1 cellular context compared by ENCODE assay signal in the genomic region with DNA sequence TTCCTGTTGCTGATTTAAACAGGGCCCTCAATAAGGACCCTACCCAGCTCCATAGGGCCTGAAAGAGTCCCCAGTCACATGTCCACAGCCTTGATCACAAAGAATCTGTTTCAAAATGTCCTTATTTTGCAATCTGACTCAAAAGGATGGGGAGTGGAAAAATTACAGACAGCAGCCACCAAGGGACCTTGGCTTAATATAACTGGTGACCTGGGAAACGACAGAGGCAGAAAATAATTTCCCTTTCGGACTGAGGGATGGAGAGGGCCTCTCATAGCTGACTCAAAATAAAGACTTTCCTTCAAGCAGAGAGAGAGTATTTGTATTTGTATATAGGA.
TF ChIP-seq lines count a peak whose summit lies in the region.

No MANE protein-coding gene starts in this region.

TF ChIP-seq in GM23338, 12 proteins besides CTCF, POLR2A, EP300 and RAD21 (continued from another document):
- TF ChIP-seq, protein P1, sequence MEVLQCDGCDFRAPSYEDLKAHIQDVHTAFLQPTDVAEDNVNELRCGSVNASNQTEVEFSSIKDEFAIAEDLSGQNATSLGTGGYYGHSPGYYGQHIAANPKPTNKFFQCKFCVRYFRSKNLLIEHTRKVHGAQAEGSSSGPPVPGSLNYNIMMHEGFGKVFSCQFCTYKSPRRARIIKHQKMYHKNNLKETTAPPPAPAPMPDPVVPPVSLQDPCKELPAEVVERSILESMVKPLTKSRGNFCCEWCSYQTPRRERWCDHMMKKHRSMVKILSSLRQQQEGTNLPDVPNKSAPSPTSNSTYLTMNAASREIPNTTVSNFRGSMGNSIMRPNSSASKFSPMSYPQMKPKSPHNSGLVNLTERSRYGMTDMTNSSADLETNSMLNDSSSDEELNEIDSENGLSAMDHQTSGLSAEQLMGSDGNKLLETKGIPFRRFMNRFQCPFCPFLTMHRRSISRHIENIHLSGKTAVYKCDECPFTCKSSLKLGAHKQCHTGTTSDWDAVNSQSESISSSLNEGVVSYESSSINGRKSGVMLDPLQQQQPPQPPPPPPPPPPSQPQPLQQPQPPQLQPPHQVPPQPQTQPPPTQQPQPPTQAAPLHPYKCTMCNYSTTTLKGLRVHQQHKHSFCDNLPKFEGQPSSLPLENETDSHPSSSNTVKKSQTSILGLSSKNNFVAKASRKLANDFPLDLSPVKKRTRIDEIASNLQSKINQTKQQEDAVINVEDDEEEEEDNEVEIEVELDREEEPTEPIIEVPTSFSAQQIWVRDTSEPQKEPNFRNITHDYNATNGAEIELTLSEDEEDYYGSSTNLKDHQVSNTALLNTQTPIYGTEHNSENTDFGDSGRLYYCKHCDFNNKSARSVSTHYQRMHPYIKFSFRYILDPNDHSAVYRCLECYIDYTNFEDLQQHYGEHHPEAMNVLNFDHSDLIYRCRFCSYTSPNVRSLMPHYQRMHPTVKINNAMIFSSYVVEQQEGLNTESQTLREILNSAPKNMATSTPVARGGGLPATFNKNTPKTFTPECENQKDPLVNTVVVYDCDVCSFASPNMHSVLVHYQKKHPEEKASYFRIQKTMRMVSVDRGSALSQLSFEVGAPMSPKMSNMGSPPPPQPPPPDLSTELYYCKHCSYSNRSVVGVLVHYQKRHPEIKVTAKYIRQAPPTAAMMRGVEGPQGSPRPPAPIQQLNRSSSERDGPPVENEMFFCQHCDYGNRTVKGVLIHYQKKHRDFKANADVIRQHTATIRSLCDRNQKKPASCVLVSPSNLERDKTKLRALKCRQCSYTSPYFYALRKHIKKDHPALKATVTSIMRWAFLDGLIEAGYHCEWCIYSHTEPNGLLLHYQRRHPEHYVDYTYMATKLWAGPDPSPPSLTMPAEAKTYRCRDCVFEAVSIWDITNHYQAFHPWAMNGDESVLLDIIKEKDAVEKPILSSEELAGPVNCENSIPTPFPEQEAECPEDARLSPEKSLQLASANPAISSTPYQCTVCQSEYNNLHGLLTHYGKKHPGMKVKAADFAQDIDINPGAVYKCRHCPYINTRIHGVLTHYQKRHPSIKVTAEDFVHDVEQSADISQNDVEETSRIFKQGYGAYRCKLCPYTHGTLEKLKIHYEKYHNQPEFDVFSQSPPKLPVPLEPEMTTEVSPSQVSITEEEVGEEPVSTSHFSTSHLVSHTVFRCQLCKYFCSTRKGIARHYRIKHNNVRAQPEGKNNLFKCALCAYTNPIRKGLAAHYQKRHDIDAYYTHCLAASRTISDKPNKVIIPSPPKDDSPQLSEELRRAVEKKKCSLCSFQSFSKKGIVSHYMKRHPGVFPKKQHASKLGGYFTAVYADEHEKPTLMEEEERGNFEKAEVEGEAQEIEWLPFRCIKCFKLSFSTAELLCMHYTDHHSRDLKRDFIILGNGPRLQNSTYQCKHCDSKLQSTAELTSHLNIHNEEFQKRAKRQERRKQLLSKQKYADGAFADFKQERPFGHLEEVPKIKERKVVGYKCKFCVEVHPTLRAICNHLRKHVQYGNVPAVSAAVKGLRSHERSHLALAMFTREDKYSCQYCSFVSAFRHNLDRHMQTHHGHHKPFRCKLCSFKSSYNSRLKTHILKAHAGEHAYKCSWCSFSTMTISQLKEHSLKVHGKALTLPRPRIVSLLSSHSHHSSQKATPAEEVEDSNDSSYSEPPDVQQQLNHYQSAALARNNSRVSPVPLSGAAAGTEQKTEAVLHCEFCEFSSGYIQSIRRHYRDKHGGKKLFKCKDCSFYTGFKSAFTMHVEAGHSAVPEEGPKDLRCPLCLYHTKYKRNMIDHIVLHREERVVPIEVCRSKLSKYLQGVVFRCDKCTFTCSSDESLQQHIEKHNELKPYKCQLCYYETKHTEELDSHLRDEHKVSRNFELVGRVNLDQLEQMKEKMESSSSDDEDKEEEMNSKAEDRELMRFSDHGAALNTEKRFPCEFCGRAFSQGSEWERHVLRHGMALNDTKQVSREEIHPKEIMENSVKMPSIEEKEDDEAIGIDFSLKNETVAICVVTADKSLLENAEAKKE (CRISPR knock-in tag; IDR thresholded peaks at IDR 0.05), result no peak
- TF ChIP-seq POLR2AphosphoS5 (IDR thresholded peaks at IDR 0.05; ENCODE audit: low read depth) (no peak), JUNB (IDR thresholded peaks at IDR 0.05; ENCODE audit: unreplicated experiment) (no peak), NANOG (IDR thresholded peaks at IDR 0.05; ENCODE audit: borderline replicate concordance) (no peak), ZNF331 (CRISPR knock-in tag; IDR thresholded peaks at IDR 0.05; ENCODE audit: low read depth) (no peak), CREB1 (CRISPR knock-in tag; IDR thresholded peaks at IDR 0.05; ENCODE audit: low read depth) (no peak), STAT1 (IDR thresholded peaks at IDR 0.05; ENCODE audit: unreplicated experiment) (no peak)
- TF ChIP-seq, protein P2, sequence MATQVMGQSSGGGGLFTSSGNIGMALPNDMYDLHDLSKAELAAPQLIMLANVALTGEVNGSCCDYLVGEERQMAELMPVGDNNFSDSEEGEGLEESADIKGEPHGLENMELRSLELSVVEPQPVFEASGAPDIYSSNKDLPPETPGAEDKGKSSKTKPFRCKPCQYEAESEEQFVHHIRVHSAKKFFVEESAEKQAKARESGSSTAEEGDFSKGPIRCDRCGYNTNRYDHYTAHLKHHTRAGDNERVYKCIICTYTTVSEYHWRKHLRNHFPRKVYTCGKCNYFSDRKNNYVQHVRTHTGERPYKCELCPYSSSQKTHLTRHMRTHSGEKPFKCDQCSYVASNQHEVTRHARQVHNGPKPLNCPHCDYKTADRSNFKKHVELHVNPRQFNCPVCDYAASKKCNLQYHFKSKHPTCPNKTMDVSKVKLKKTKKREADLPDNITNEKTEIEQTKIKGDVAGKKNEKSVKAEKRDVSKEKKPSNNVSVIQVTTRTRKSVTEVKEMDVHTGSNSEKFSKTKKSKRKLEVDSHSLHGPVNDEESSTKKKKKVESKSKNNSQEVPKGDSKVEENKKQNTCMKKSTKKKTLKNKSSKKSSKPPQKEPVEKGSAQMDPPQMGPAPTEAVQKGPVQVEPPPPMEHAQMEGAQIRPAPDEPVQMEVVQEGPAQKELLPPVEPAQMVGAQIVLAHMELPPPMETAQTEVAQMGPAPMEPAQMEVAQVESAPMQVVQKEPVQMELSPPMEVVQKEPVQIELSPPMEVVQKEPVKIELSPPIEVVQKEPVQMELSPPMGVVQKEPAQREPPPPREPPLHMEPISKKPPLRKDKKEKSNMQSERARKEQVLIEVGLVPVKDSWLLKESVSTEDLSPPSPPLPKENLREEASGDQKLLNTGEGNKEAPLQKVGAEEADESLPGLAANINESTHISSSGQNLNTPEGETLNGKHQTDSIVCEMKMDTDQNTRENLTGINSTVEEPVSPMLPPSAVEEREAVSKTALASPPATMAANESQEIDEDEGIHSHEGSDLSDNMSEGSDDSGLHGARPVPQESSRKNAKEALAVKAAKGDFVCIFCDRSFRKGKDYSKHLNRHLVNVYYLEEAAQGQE (IDR thresholded peaks at IDR 0.05; ENCODE audit: unreplicated experiment), result no peak
- TF ChIP-seq, protein P3, sequence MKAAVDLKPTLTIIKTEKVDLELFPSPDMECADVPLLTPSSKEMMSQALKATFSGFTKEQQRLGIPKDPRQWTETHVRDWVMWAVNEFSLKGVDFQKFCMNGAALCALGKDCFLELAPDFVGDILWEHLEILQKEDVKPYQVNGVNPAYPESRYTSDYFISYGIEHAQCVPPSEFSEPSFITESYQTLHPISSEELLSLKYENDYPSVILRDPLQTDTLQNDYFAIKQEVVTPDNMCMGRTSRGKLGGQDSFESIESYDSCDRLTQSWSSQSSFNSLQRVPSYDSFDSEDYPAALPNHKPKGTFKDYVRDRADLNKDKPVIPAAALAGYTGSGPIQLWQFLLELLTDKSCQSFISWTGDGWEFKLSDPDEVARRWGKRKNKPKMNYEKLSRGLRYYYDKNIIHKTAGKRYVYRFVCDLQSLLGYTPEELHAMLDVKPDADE (IDR thresholded peaks at IDR 0.05), result no peak
